Comparison of ENCODE assay signal across 18 cellular contexts in genomic region chr5:124973613-124974130, GRCh38.
"Had no signal": no experiment of that assay in that cellular context is flagged by ENCODE, and none has a peak within 500 bp of the region (broad histone marks: within the 10 kb centered on the region; RNA-seq: fewer than 3 reads in every experiment).

No MANE protein-coding gene starts in this region.

- H3K9me3 Mint-ChIP-seq: activated naive CD8-positive, alpha-beta T cell treated with anti-CD3 and anti-CD28 coated beads, Interleukin-2, amount 50 U/mL, for 24 hours had no signal

- H3K36me3 Mint-ChIP-seq: activated naive CD4-positive, alpha-beta T cell treated with anti-CD3 and anti-CD28 coated beads, Interleukin-2, amount 10 ng/mL, durations not matched to agents 7 days and 5 days had no signal

- DNase-seq: activated CD4-positive, alpha-beta T cell treated with anti-CD3 and anti-CD28 coated beads, Interleukin-2, amount 10 ng/mL, durations not matched to agents 24 days and 14 days; activated CD4-positive, CD25-positive, alpha-beta regulatory T cell; activated CD8-positive, alpha-beta T cell treated with anti-CD3 and anti-CD28 coated beads for 36 hours; activated effector memory CD4-positive, alpha-beta T cell treated with Interleukin-2 at 50 U/mL for 16 hours; activated naive CD4-positive, alpha-beta T cell treated with anti-CD3 and anti-CD28 coated beads, Interleukin-2, amount 10 ng/mL, durations not matched to agents 7 days and 5 days; activated naive CD8-positive, alpha-beta T cell treated with anti-CD3 and anti-CD28 coated beads, Interleukin-2, amount 50 U/mL, for 24 hours; activated T-cell treated with anti-CD3 and anti-CD28 coated beads, Interleukin-2, amount 50 U/mL, for 48 hours; aorta; brain microvascular endothelial cell; central memory CD4-positive, alpha-beta T cell; dorsolateral prefrontal cortex; foreskin fibroblast; hippocampal formation; stimulated activated CD8-positive, alpha-beta memory T cell treated with anti-CD3 and anti-CD28 coated beads, Interleukin-4, amount 100 ng/mL, for 48 hours; stimulated activated naive CD4-positive, alpha-beta T cell had no signal

- ATAC-seq: activated CD8-positive, alpha-beta T cell treated with anti-CD3 and anti-CD28 coated beads for 36 hours; activated naive CD8-positive, alpha-beta T cell treated with anti-CD3 and anti-CD28 coated beads, Interleukin-2, amount 50 U/mL, for 24 hours; left lobe of liver had no signal

- H3K4me3 ChIP-seq: dorsolateral prefrontal cortex, lung had no signal

- H3K4me3 Mint-ChIP-seq: activated CD4-positive, alpha-beta T cell treated with anti-CD3 and anti-CD28 coated beads, Interleukin-2, amount 10 ng/mL, durations not matched to agents 24 days and 14 days; activated CD8-positive, alpha-beta T cell treated with anti-CD3 and anti-CD28 coated beads for 36 hours; activated naive CD4-positive, alpha-beta T cell treated with anti-CD3 and anti-CD28 coated beads, Interleukin-2, amount 10 ng/mL, durations not matched to agents 7 days and 5 days; activated naive CD8-positive, alpha-beta T cell treated with anti-CD3 and anti-CD28 coated beads, Interleukin-2, amount 50 U/mL, for 24 hours had no signal

- H3K27ac Mint-ChIP-seq: activated CD4-positive, alpha-beta T cell treated with anti-CD3 and anti-CD28 coated beads, Interleukin-2, amount 10 ng/mL, durations not matched to agents 24 days and 14 days; activated CD8-positive, alpha-beta T cell treated with anti-CD3 and anti-CD28 coated beads for 36 hours; activated naive CD4-positive, alpha-beta T cell treated with anti-CD3 and anti-CD28 coated beads, Interleukin-2, amount 10 ng/mL, durations not matched to agents 7 days and 5 days; activated naive CD8-positive, alpha-beta T cell treated with anti-CD3 and anti-CD28 coated beads, Interleukin-2, amount 50 U/mL, for 24 hours; progenitor cell of endocrine pancreas had no signal

- H3K27me3 ChIP-seq: brain microvascular endothelial cell, dorsolateral prefrontal cortex had no signal

- H3K27me3 Mint-ChIP-seq: activated CD4-positive, alpha-beta T cell treated with anti-CD3 and anti-CD28 coated beads, Interleukin-2, amount 10 ng/mL, durations not matched to agents 24 days and 14 days; activated CD8-positive, alpha-beta T cell treated with anti-CD3 and anti-CD28 coated beads for 36 hours; activated naive CD4-positive, alpha-beta T cell treated with anti-CD3 and anti-CD28 coated beads, Interleukin-2, amount 10 ng/mL, durations not matched to agents 7 days and 5 days; activated naive CD8-positive, alpha-beta T cell treated with anti-CD3 and anti-CD28 coated beads, Interleukin-2, amount 50 U/mL, for 24 hours had no signal

- H3K4me1 Mint-ChIP-seq: activated CD4-positive, alpha-beta T cell treated with anti-CD3 and anti-CD28 coated beads, Interleukin-2, amount 10 ng/mL, durations not matched to agents 24 days and 14 days; activated naive CD4-positive, alpha-beta T cell treated with anti-CD3 and anti-CD28 coated beads, Interleukin-2, amount 10 ng/mL, durations not matched to agents 7 days and 5 days; activated naive CD8-positive, alpha-beta T cell treated with anti-CD3 and anti-CD28 coated beads, Interleukin-2, amount 50 U/mL, for 24 hours had no signal

- H3K27ac ChIP-seq: brain microvascular endothelial cell, dorsolateral prefrontal cortex had no signal

- H3K36me3 ChIP-seq: brain microvascular endothelial cell had no signal
